10 cellular contexts compared by ENCODE assay signal in the genomic region with DNA sequence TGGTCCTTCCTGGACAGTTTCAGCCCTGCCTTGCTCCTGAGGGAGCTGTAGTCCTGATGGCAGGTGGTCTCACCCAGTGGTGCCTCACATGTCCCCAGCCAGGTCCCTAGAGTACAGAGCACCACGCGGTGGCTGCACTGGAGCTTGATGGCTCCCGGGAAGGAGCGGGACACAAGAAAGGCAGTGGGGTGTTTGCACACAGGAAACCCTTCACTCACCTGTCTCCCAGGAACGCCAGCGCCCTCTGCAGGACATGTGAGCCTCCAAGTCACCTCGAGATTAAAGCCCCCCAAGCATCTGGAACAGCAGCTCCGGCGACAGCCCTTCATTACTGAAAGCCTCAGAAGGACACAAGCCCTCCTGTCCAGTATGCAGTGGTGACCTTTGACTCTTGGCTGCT. TPM values are rescaled to one million over a fixed set of nuclear protein-coding genes. Genes with fewer than 3 reads are reported as not detected.
DNase-seq lines count a peak whose midpoint lies in the region; ATAC-seq and TF ChIP-seq lines count a peak whose summit lies in the region.
"Had no signal": no experiment of that assay in that cellular context is flagged by ENCODE, and none has a peak within 500 bp of the region (broad histone marks: within the 10 kb centered on the region; RNA-seq: fewer than 3 reads in every experiment).

No MANE protein-coding gene starts in this region.

- H3F3A ChIP-seq in Loucy (ENCODE audit: low read depth), result no peaks in the 10 kb centered on the region

- H3K4me3 ChIP-seq in Loucy (ENCODE audit: low read length, poor library complexity, severe bottlenecking), result no peak overlapping the region

- no peak for ATAC-seq in HG03039 (IDR thresholded peaks at IDR 0.05; ENCODE audit: unreplicated experiment)
- no peak for ATAC-seq in HG02870 (IDR thresholded peaks at IDR 0.05; ENCODE audit: unreplicated experiment)

- no peak overlapping the region for H3K4me2 ChIP-seq in Loucy (ENCODE audit: low read depth, low read length, poor library complexity, severe bottlenecking)

- peak; percentile 75 for TF ChIP-seq CTCF in Loucy (conservative IDR thresholded peaks at IDR 0.05; ENCODE audit: low read length)

- H3K4me3 Mint-ChIP-seq in activated CD4-positive, alpha-beta memory T cell treated with anti-CD3 and anti-CD28 coated beads, Interleukin-2, amount 10 ng/mL, durations not matched to agents 7 days and 5 days, result no peak overlapping the region
- H3K4me3 Mint-ChIP-seq: activated B cell treated with CpG ODN at 0.5 μM for 24 hours; CD4-positive, alpha-beta memory T cell had no signal

- H4K20me1 ChIP-seq in Loucy (ENCODE audit: insufficient read depth, low read length, poor library complexity, severe bottlenecking), result no peaks in the 10 kb centered on the region

- peaks cover 10% of the 10 kb centered on the region for H3K27me3 Mint-ChIP-seq in activated CD4-positive, alpha-beta memory T cell treated with anti-CD3 and anti-CD28 coated beads, Interleukin-2, amount 10 ng/mL, durations not matched to agents 7 days and 5 days

- no peak overlapping the region for H3K9ac ChIP-seq in Loucy (ENCODE audit: low read depth, low read length, poor library complexity, severe bottlenecking)

- CTCF ChIA-PET in activated CD4-positive, alpha-beta memory T cell treated with anti-CD3 and anti-CD28 coated beads, Interleukin-2, amount 10 ng/mL, durations not matched to agents 7 days and 5 days (lab: Charles Lee), result interaction anchor here (1.2 kb wide), 1 partner anchor 49 kb away, joined by 4 read pairs; no protein-coding TSS in a partner anchor

- H3K9me2 ChIP-seq in Loucy (replicated peaks; ENCODE audit: low read depth, low read length), result no peaks in the 10 kb centered on the region

- no peak overlapping the region; the same call in 1 of the 2 replicates for H2AFZ ChIP-seq in Loucy (ENCODE audit: low read length)

- POLR2A ChIA-PET in activated CD4-positive, alpha-beta memory T cell treated with anti-CD3 and anti-CD28 coated beads, Interleukin-2, amount 10 ng/mL, durations not matched to agents 7 days and 5 days (lab: Charles Lee), result no interaction called here

- H3K79me2 ChIP-seq in Loucy (ENCODE audit: insufficient read depth, low read length), result no peaks in the 10 kb centered on the region

- peaks cover under 1% of the 10 kb centered on the region for H3K4me1 Mint-ChIP-seq in activated CD4-positive, alpha-beta memory T cell treated with anti-CD3 and anti-CD28 coated beads, Interleukin-2, amount 10 ng/mL, durations not matched to agents 7 days and 5 days

- no peak overlapping the region for H3K27ac Mint-ChIP-seq in activated CD4-positive, alpha-beta memory T cell treated with anti-CD3 and anti-CD28 coated beads, Interleukin-2, amount 10 ng/mL, durations not matched to agents 7 days and 5 days
- H3K27ac Mint-ChIP-seq: activated B cell treated with CpG ODN at 0.5 μM for 24 hours; CD4-positive, alpha-beta memory T cell had no signal

- no peaks in the 10 kb centered on the region for H3K9me3 ChIP-seq in Loucy (ENCODE audit: insufficient read depth, low read depth, low read length)

- no peaks in the 10 kb centered on the region for H3K36me3 Mint-ChIP-seq in activated CD4-positive, alpha-beta memory T cell treated with anti-CD3 and anti-CD28 coated beads, Interleukin-2, amount 10 ng/mL, durations not matched to agents 7 days and 5 days (ENCODE audit: low read depth)
- H3K36me3 Mint-ChIP-seq: CD4-positive, alpha-beta memory T cell had no signal

- DNase-seq in NCI-H146 (lab: John Stamatoyannopoulos, UW), result peak; percentile 24
- no peak for DNase-seq in NCI-H146 treated with DMSO at 0.1 percent for 48 hours (lab: John Stamatoyannopoulos, UW; ENCODE audit: unreplicated experiment)
- DNase-seq in activated CD4-positive, alpha-beta memory T cell treated with anti-CD3 and anti-CD28 coated beads, Interleukin-2, amount 10 ng/mL, durations not matched to agents 7 days and 5 days, result peak; percentile 53
- peak; percentile 76 for DNase-seq in left kidney (ENCODE audit: low read depth, low spot score)
- DNase-seq in cerebellum (ENCODE audit: low spot score), result no peak
- DNase-seq: activated B cell treated with CpG ODN at 0.5 μM for 24 hours had no signal

- no peaks in the 10 kb centered on the region for H3K9me3 Mint-ChIP-seq in activated CD4-positive, alpha-beta memory T cell treated with anti-CD3 and anti-CD28 coated beads, Interleukin-2, amount 10 ng/mL, durations not matched to agents 7 days and 5 days
- H3K9me3 Mint-ChIP-seq: activated B cell treated with CpG ODN at 0.5 μM for 24 hours; CD4-positive, alpha-beta memory T cell had no signal

- no peaks in the 10 kb centered on the region for H3K36me3 ChIP-seq in Loucy (ENCODE audit: insufficient read depth, low read length)

- H3K4me1 ChIP-seq in Loucy (ENCODE audit: insufficient read depth, low read length, poor library complexity, severe bottlenecking), result no peaks in the 10 kb centered on the region

- no peaks in the 10 kb centered on the region for H3K27me3 ChIP-seq in Loucy (ENCODE audit: insufficient read depth, low read length, poor library complexity, severe bottlenecking)

RNA-seq across cellular contexts. Expression of a gene that starts 19.9 kb away (rescaled TPM):
- 10 to 100 TPM; 47.0 to 49.0 TPM for total RNA-seq in activated CD4-positive, alpha-beta memory T cell treated with anti-CD3 and anti-CD28 coated beads, Interleukin-2, amount 10 ng/mL, durations not matched to agents 7 days and 5 days
- total RNA-seq in cerebellum, result 14.6 TPM

RNA-seq across cellular contexts. Expression of a gene that starts 43.5 kb away (rescaled TPM):
- 1 to 10 TPM; 8.1 to 8.7 TPM for total RNA-seq in activated CD4-positive, alpha-beta memory T cell treated with anti-CD3 and anti-CD28 coated beads, Interleukin-2, amount 10 ng/mL, durations not matched to agents 7 days and 5 days
- total RNA-seq in cerebellum, result 6.8 TPM

Comparison
In these comparisons a context has a peak if more than half of its experiments do, and no peak if none do; other contexts are left out.
1. DNase-seq: peak in NCI-H146 (single experiment), activated CD4-positive, alpha-beta memory T cell treated with anti-CD3 and anti-CD28 coated beads, Interleukin-2, amount 10 ng/mL, durations not matched to agents 7 days and 5 days (single experiment) and left kidney (single experiment); none in NCI-H146 treated with DMSO at 0.1 percent for 48 hours (single experiment) and cerebellum (single experiment).